8 cellular contexts compared by ENCODE assay signal in the genomic region with DNA sequence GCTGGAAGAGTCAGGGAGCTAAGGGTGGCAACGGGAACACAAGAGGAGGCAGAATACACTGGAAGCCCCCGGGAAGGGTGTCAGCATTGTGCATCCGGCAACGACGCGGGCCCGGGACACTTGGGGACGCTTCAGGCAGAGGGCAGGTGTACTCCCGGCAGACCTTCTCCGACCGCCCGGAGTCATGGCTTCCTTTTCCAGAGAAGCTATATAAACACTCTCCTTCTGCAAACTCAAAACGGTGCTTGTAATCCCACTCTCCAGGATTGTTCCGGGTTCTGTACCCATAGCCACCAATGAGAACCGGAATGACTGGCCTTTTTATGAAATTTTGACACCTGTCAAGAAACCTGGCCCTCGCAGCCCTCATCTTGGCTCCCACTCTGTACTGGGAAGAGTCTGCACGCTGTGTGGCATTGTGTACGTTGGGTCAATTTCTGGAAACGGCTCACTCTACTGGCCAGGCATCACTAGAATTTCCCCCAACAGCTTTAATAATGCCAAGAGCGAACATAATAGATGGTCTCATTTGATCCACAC. TPM values are rescaled to one million over a fixed set of nuclear protein-coding genes. Genes with fewer than 3 reads are reported as not detected.
A peak's percentile ranks its signal among the peaks of the same experiment; 100 is the strongest.
DNase-seq lines count a peak whose midpoint lies in the region; ATAC-seq and TF ChIP-seq lines count a peak whose summit lies in the region.

No MANE protein-coding gene starts in this region.

- no peaks in the 10 kb centered on the region for H3K4me1 Mint-ChIP-seq in glutamatergic neuron (ENCODE audit: low read depth, unreplicated experiment)

- peaks cover 11% of the 10 kb centered on the region for H3K36me3 Mint-ChIP-seq in glutamatergic neuron (ENCODE audit: unreplicated experiment)

- peak overlapping the region in 3 of 4 donors; percentile 46 to 65 (median 50) for H3K27ac ChIP-seq in sigmoid colon

- peaks cover 0 to 22% (median 10%) of the 10 kb centered on the region in 4 donors for H3K4me1 ChIP-seq in sigmoid colon

- intact Hi-C loops in sigmoid colon (cut with DNase I) = loop anchor here (10.0 kb wide), 1 partner anchor 194 kb away; no protein-coding TSS in a partner anchor

- H3K4me3 ChIP-seq in sigmoid colon = peak overlapping the region; percentile 48 to 71 (median 66)

- H3K27ac Mint-ChIP-seq in glutamatergic neuron (ENCODE audit: unreplicated experiment) = peak overlapping the region; percentile 62

- 8 to 23% methylated on average over 20 of the region's 20 CpGs for WGBS in sigmoid colon, 2 donors

- TF ChIP-seq POLR2A in sigmoid colon (IDR thresholded peaks at IDR 0.05) = no peak

- H3K4me3 Mint-ChIP-seq in glutamatergic neuron (ENCODE audit: unreplicated experiment) = peak overlapping the region; percentile 89

- no peak for DNase-seq in glutamatergic neuron
- DNase-seq in sigmoid colon = no peak
- DNase-seq in KG1 (lab: John Stamatoyannopoulos, UW) = no peak
- DNase-seq in stimulated activated CD8-positive, alpha-beta memory T cell treated with anti-CD3 and anti-CD28 coated beads, Interleukin-4, amount 100 ng/mL, for 48 hours = no peak
- DNase-seq in GOT3 (lab: John Stamatoyannopoulos, UW) = no peak
- DNase-seq in NCI-H2029 (lab: John Stamatoyannopoulos, UW) = no peak

- peaks cover 2% of the 10 kb centered on the region for H3K27me3 Mint-ChIP-seq in glutamatergic neuron (ENCODE audit: unreplicated experiment)

- ATAC-seq in GM21528 (IDR thresholded peaks at IDR 0.05; ENCODE audit: low FRiP score, unreplicated experiment) (peak; percentile 18), SK-N-SH treated with all-trans-retinoic acid at 6 μM for 48 hours (peak; percentile 52)

- H3K36me3 ChIP-seq in sigmoid colon = no peaks in the 10 kb centered on the region

- H3K9me3 ChIP-seq in sigmoid colon = peaks cover 0 to 11% (median 3%) of the 10 kb centered on the region in 4 donors

- H3K9me3 Mint-ChIP-seq in glutamatergic neuron (ENCODE audit: unreplicated experiment) = peaks cover 5% of the 10 kb centered on the region

- no peaks in the 10 kb centered on the region for H3K27me3 ChIP-seq in sigmoid colon

- TF ChIP-seq EP300 in sigmoid colon (IDR thresholded peaks at IDR 0.05) = no peak

- no peak for TF ChIP-seq CTCF in glutamatergic neuron (IDR thresholded peaks at IDR 0.05; ENCODE audit: partially characterized antibody, unreplicated experiment)
- no peak for TF ChIP-seq CTCF in sigmoid colon (IDR thresholded peaks at IDR 0.05)

TF ChIP-seq in SK-N-SH treated with all-trans-retinoic acid at 6 μM for 48 hours, 23 proteins besides CTCF, POLR2A, EP300 and RAD21:
- TF ChIP-seq TCF4 (CRISPR knock-in tag; IDR thresholded peaks at IDR 0.05; ENCODE audit: borderline replicate concordance) (no peak), ZFP30 (CRISPR knock-in tag; IDR thresholded peaks at IDR 0.05) (no peak), PPARA (CRISPR knock-in tag; IDR thresholded peaks at IDR 0.05; ENCODE audit: borderline replicate concordance) (no peak), ZNF70 (CRISPR knock-in tag; IDR thresholded peaks at IDR 0.05) (no peak), ISL1 (CRISPR knock-in tag; IDR thresholded peaks at IDR 0.05) (no peak), ESRRG (CRISPR knock-in tag; IDR thresholded peaks at IDR 0.05) (no peak), SNAI2 (CRISPR knock-in tag; IDR thresholded peaks at IDR 0.05) (no peak)
TF ChIP-seq in SK-N-SH treated with all-trans-retinoic acid at 6 μM for 48 hours: peak in this region for 0.

RNA-seq across cellular contexts. Expression of gene MCC, which starts 0.5 kb away (rescaled TPM):
- 46.1 TPM for total RNA-seq in glutamatergic neuron (ENCODE audit: unreplicated experiment)
- 10 to 100 TPM in 3 of 4 donors, 1 to 10 TPM in 1; 9.1 to 14.0 (median 12.2) TPM for total RNA-seq in sigmoid colon
- 1 to 10 TPM in 2 of 3 donors, under 1 TPM in 1; 0.69 to 2.6 (median 1.2) TPM for polyA plus RNA-seq in sigmoid colon

RNA-seq across cellular contexts. Expression of gene YTHDC2, which starts 24.8 kb away (rescaled TPM):
- 39.9 TPM for total RNA-seq in glutamatergic neuron (ENCODE audit: unreplicated experiment)
- 10 to 100 TPM; 15.6 to 21.9 (median 21.7) TPM for total RNA-seq in sigmoid colon
- polyA plus RNA-seq in sigmoid colon = 1 to 10 TPM; 4.9 to 9.8 (median 5.4) TPM

RNA-seq across cellular contexts. Expression of gene TSSK1B, which starts 53.9 kb away (rescaled TPM):
- total RNA-seq in glutamatergic neuron (ENCODE audit: unreplicated experiment) (0.54 TPM), sigmoid colon (not detected)
- polyA plus RNA-seq in sigmoid colon = not detected
